Comparison of ENCODE assay signal across 27 cellular contexts in the genomic region with DNA sequence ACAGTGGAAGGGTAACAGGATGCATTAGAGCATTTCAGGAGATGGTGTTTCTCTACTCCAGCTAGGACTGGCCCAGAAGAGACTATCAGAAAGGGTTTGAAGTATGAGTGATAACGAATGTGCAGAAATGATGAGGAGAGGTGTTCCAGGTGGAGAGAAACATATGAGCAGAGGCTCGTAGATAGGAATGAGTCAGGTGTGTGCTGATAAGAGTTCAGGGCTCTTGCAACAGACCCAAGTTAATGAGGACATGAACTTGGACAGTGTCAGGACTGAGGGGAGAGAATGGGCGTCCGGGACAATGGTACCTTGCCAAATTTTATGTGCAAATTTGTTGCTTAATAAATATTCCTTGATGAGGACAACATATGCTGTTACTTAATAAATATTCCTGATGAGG.
"Had no signal": no experiment of that assay in that cellular context is flagged by ENCODE, and none has a peak within 500 bp of the region (broad histone marks: within the 10 kb centered on the region; RNA-seq: fewer than 3 reads in every experiment).

No MANE protein-coding gene starts in this region.

- H3K4me1 ChIP-seq: pancreas, right lobe of liver, thyroid gland had no signal

- DNase-seq: dorsolateral prefrontal cortex; effector CD8-positive, alpha-beta T cell; endodermal cell; foreskin fibroblast; gastrocnemius medialis; head of caudate nucleus; hippocampal formation; left cardiac atrium; mesenchymal stem cell; mucosa of descending colon; naive B cell; pancreas; retina; right lobe of liver; stimulated activated CD4-positive, alpha-beta T cell treated with anti-CD3 and anti-CD28 coated beads, Interleukin-12 subunit alpha, Interleukin-12 subunit beta, amount 100 ng/mL, for 4 hours; stimulated activated CD4-positive, alpha-beta T cell treated with anti-CD3 and anti-CD28 coated beads, Interleukin-4, amount 100 ng/mL, for 1 hour; stimulated activated naive CD4-positive, alpha-beta T cell treated with Interleukin-2 at 50 U/mL for 16 hours; stomach; thyroid gland had no signal

- H3K9me3 Mint-ChIP-seq: endodermal cell; naive B cell; natural killer cell treated with Interleukin-12 subunit alpha and Interleukin-12 subunit beta and Interleukin-15 and Interleukin-18, amount 100 ng/mL, for 72 hours; neural crest cell; type B pancreatic cell had no signal

- H3K9me3 ChIP-seq: gastrocnemius medialis, mucosa of descending colon, neutrophil, pancreas, right lobe of liver, stomach, thyroid gland had no signal

- H3K4me3 ChIP-seq: dorsolateral prefrontal cortex, gastrocnemius medialis, mucosa of descending colon, pancreas, right lobe of liver, smooth muscle cell, stomach, thyroid gland had no signal

- H3K27me3 ChIP-seq: gastrocnemius medialis, neutrophil, pancreas, right lobe of liver, stomach, thyroid gland had no signal

- H3K27ac Mint-ChIP-seq: endodermal cell; mesothelial cell of epicardium; naive B cell; natural killer cell treated with Interleukin-12 subunit alpha and Interleukin-12 subunit beta and Interleukin-15 and Interleukin-18, amount 100 ng/mL, for 72 hours; type B pancreatic cell had no signal

- H3K4me3 Mint-ChIP-seq: endodermal cell; mesothelial cell of epicardium; naive B cell; natural killer cell treated with Interleukin-12 subunit alpha and Interleukin-12 subunit beta and Interleukin-15 and Interleukin-18, amount 100 ng/mL, for 72 hours; neural crest cell; type B pancreatic cell had no signal

- H3K36me3 Mint-ChIP-seq: mesothelial cell of epicardium; naive B cell; natural killer cell treated with Interleukin-12 subunit alpha and Interleukin-12 subunit beta and Interleukin-15 and Interleukin-18, amount 100 ng/mL, for 72 hours; type B pancreatic cell had no signal

- ATAC-seq: esophagus mucosa, gastrocnemius medialis, mucosa of descending colon had no signal

- H3K36me3 ChIP-seq: gastrocnemius medialis, neutrophil, pancreas, right lobe of liver, stomach, thyroid gland had no signal

- H3K4me1 Mint-ChIP-seq: naive B cell had no signal

- H3K27ac ChIP-seq: dorsolateral prefrontal cortex, epithelial cell of prostate, gastrocnemius medialis, neutrophil, pancreas, right lobe of liver, stomach, thyroid gland had no signal
